ENCODE assay signal across 17 cellular contexts in genomic region chr12:119728437-119728730, GRCh38.
DNase-seq lines count a peak whose midpoint lies in the region; ATAC-seq and TF ChIP-seq lines count a peak whose summit lies in the region.
"Had no signal": no experiment of that assay in that cellular context is flagged by ENCODE, and none has a peak within 500 bp of the region (broad histone marks: within the 10 kb centered on the region; RNA-seq: fewer than 3 reads in every experiment).

No MANE protein-coding gene starts in this region.

- no peaks in the 10 kb centered on the region for H3K9me3 ChIP-seq in thyroid gland
- H3K9me3 ChIP-seq: BLaER1 treated with 17β-estradiol and CSF1 and Interleukin-3, amounts not matched to agents 10 nM and 100 nM; MG63 had no signal

- H3K27ac ChIP-seq in cingulate gyrus (ENCODE audit: low read depth, low read length), result peak overlapping the region; percentile 51
- H3K27ac ChIP-seq in layer of hippocampus (ENCODE audit: low read depth, low read length), result peak overlapping the region; percentile 2
- H3K27ac ChIP-seq in thyroid gland, result peak overlapping the region; percentile 27 to 63 (median 61)
- H3K27ac ChIP-seq: BLaER1 treated with 17β-estradiol and CSF1 and Interleukin-3, amounts not matched to agents 10 nM and 100 nM had no signal

- H3K27me3 Mint-ChIP-seq in activated naive CD4-positive, alpha-beta T cell treated with anti-CD3 and anti-CD28 coated beads, Interleukin-2, amount 10 ng/mL, durations not matched to agents 7 days and 5 days, result no peaks in the 10 kb centered on the region

- H3K4me1 Mint-ChIP-seq in activated naive CD4-positive, alpha-beta T cell treated with anti-CD3 and anti-CD28 coated beads, Interleukin-2, amount 10 ng/mL, durations not matched to agents 7 days and 5 days, result peaks cover 2% of the 10 kb centered on the region
- H3K4me1 Mint-ChIP-seq: CD8-positive, alpha-beta memory T cell had no signal

- no peak for DNase-seq in activated naive CD4-positive, alpha-beta T cell treated with anti-CD3 and anti-CD28 coated beads, Interleukin-2, amount 10 ng/mL, durations not matched to agents 7 days and 5 days
- DNase-seq in activated naive CD4-positive, alpha-beta T cell treated with anti-CD3 and anti-CD28 coated beads, Interleukin-2, amount 50 U/mL, for 72 hours (ENCODE audit: low spot score in 2 of 2), result no peak
- DNase-seq in thyroid gland (no peak), SKM-1 treated with dmso at 0.1 percent for 144 hours (lab: John Stamatoyannopoulos, UW; ENCODE audit: unreplicated experiment) (no peak), RPMI8226 (no peak)
- no peak for DNase-seq in NK-92 treated with Interleukin-12 subunit alpha and Interleukin-12 subunit beta, amount 100 ng/mL, for 24 hours (lab: John Stamatoyannopoulos, UW)
- DNase-seq: CD8-positive, alpha-beta memory T cell; MG63; NCI-H1092; NCI-H146; NCI-H2081; NCI-H226; NCI-H524 treated with DMSO at 0.1 percent for 48 hours; OCI-M1 had no signal

- H3K4me3 ChIP-seq in thyroid gland (replicated peaks in 1 of 3), result no peak overlapping the region
- H3K4me3 ChIP-seq: BLaER1 treated with 17β-estradiol and CSF1 and Interleukin-3, amounts not matched to agents 10 nM and 100 nM; MG63 had no signal

- WGBS in thyroid gland, 2 donors, result 44 to 48% methylated on average over 6 of the region's 6 CpGs

- TF ChIP-seq CTCF in thyroid gland (IDR thresholded peaks at IDR 0.05), result no peak

- peaks cover 38% of the 10 kb centered on the region for H3K36me3 Mint-ChIP-seq in activated naive CD4-positive, alpha-beta T cell treated with anti-CD3 and anti-CD28 coated beads, Interleukin-2, amount 10 ng/mL, durations not matched to agents 7 days and 5 days
- peaks cover 0 to 9% of the 10 kb centered on the region in 2 donors for H3K36me3 Mint-ChIP-seq in activated naive CD4-positive, alpha-beta T cell treated with anti-CD3 and anti-CD28 coated beads, Interleukin-2, amount 50 U/mL, for 72 hours

- H3K4me1 ChIP-seq in thyroid gland, result peaks cover 9 to 15% of the 10 kb centered on the region in 2 donors

- no peaks in the 10 kb centered on the region for H3K9me3 Mint-ChIP-seq in activated naive CD4-positive, alpha-beta T cell treated with anti-CD3 and anti-CD28 coated beads, Interleukin-2, amount 10 ng/mL, durations not matched to agents 7 days and 5 days
- no peaks in the 10 kb centered on the region for H3K9me3 Mint-ChIP-seq in activated naive CD4-positive, alpha-beta T cell treated with anti-CD3 and anti-CD28 coated beads, Interleukin-2, amount 50 U/mL, for 72 hours
- H3K9me3 Mint-ChIP-seq: CD8-positive, alpha-beta memory T cell had no signal

- no peak for TF ChIP-seq POLR2A in thyroid gland (IDR thresholded peaks at IDR 0.05)

- H3K27me3 ChIP-seq in layer of hippocampus (ENCODE audit: control insufficient read depth, insufficient read depth, low read length) (no peaks in the 10 kb centered on the region), thyroid gland (no peaks in the 10 kb centered on the region)
- H3K27me3 ChIP-seq: BLaER1 treated with 17β-estradiol and CSF1 and Interleukin-3, amounts not matched to agents 10 nM and 100 nM; MG63 had no signal

- intact Hi-C loops in thyroid gland (cut with DNase I), result no loop called here

- no peak for ATAC-seq in activated naive CD4-positive, alpha-beta T cell treated with anti-CD3 and anti-CD28 coated beads, Interleukin-2, amount 50 U/mL, for 72 hours

- no peak overlapping the region for H3K4me3 Mint-ChIP-seq in activated naive CD4-positive, alpha-beta T cell treated with anti-CD3 and anti-CD28 coated beads, Interleukin-2, amount 10 ng/mL, durations not matched to agents 7 days and 5 days
- H3K4me3 Mint-ChIP-seq: CD8-positive, alpha-beta memory T cell had no signal

- H3K27ac Mint-ChIP-seq in activated naive CD4-positive, alpha-beta T cell treated with anti-CD3 and anti-CD28 coated beads, Interleukin-2, amount 10 ng/mL, durations not matched to agents 7 days and 5 days, result peak overlapping the region; percentile 22
- no peak overlapping the region for H3K27ac Mint-ChIP-seq in activated naive CD4-positive, alpha-beta T cell treated with anti-CD3 and anti-CD28 coated beads, Interleukin-2, amount 50 U/mL, for 72 hours

- no peaks in the 10 kb centered on the region for H3K36me3 ChIP-seq in thyroid gland

- CTCF ChIA-PET in activated naive CD4-positive, alpha-beta T cell treated with anti-CD3 and anti-CD28 coated beads, Interleukin-2, amount 10 ng/mL, durations not matched to agents 7 days and 5 days (lab: Charles Lee), result no interaction called here

Comparison
In these comparisons a context has a peak if more than half of its experiments do, and no peak if none do; other contexts are left out.
1. H3K27ac ChIP-seq: peak in every context shown above with its lines; median percentile 61 in thyroid gland; 51 in cingulate gyrus; 2 in layer of hippocampus.